ENCODE assay signal across 16 cellular contexts in genomic region chr3:26236511-26236910, GRCh38.
"Had no signal": no experiment of that assay in that cellular context is flagged by ENCODE, and none has a peak within 500 bp of the region (broad histone marks: within the 10 kb centered on the region; RNA-seq: fewer than 3 reads in every experiment).

No MANE protein-coding gene starts in this region.

- ATAC-seq: gastroesophageal sphincter; left lobe of liver; natural killer cell; stimulated activated naive B cell treated with anti-CD40 and anti-IgM and Interleukin-4, amounts not matched to agents 10 μg/mL and 1 μg/mL and 100 μg/mL, for 72 hours; WTC11 had no signal

- H3K27ac ChIP-seq: cardiac muscle cell, gastroesophageal sphincter, neutrophil, parathyroid adenoma had no signal

- H3K27ac Mint-ChIP-seq: activated CD4-positive, alpha-beta memory T cell treated with anti-CD3 and anti-CD28 coated beads for 36 hours; activated naive CD8-positive, alpha-beta T cell treated with anti-CD3 and anti-CD28 coated beads for 36 hours; activated T-helper 1 cell treated with anti-CD3 and anti-CD28 coated beads, Interleukin-12 subunit alpha, Interleukin-12 subunit beta, Interleukin-2, Interleukin-4 antibody, amounts not matched to agents 30 ng/mL and 10 ng/mL and 1 ng/mL, durations not matched to agents 14 hours and 24 hours and 36 hours; natural killer cell; stimulated activated naive B cell treated with anti-CD40 and anti-IgM and Interleukin-4, amounts not matched to agents 10 μg/mL and 1 μg/mL and 100 μg/mL, for 72 hours; WTC11 had no signal

- H3K36me3 Mint-ChIP-seq: activated CD4-positive, alpha-beta memory T cell treated with anti-CD3 and anti-CD28 coated beads for 36 hours; activated naive CD8-positive, alpha-beta T cell treated with anti-CD3 and anti-CD28 coated beads for 36 hours; natural killer cell; WTC11 had no signal

- H3K36me3 ChIP-seq: cardiac muscle cell, gastroesophageal sphincter, neutrophil had no signal

- H3K4me1 ChIP-seq: parathyroid adenoma had no signal

- H3K27me3 Mint-ChIP-seq: activated CD4-positive, alpha-beta memory T cell treated with anti-CD3 and anti-CD28 coated beads for 36 hours; activated naive CD8-positive, alpha-beta T cell treated with anti-CD3 and anti-CD28 coated beads for 36 hours; stimulated activated naive B cell treated with anti-CD40 and anti-IgM and Interleukin-4, amounts not matched to agents 10 μg/mL and 1 μg/mL and 100 μg/mL, for 72 hours had no signal

- H3K9me3 ChIP-seq: gastroesophageal sphincter, neutrophil had no signal

- DNase-seq: activated CD4-positive, alpha-beta memory T cell treated with anti-CD3 and anti-CD28 coated beads for 36 hours; activated CD4-positive, alpha-beta T cell treated with anti-CD3 and anti-CD28 coated beads for 4 hours; activated naive CD8-positive, alpha-beta T cell treated with anti-CD3 and anti-CD28 coated beads for 36 hours; activated T-cell treated with anti-CD3 and anti-CD28 coated beads for 4 hours; amniotic stem cell; hippocampal formation; mesendoderm; natural killer cell; stimulated activated naive B cell treated with anti-CD40 and anti-IgM and Interleukin-4, amounts not matched to agents 10 μg/mL and 1 μg/mL and 100 μg/mL, for 72 hours had no signal

- H3K27me3 ChIP-seq: cardiac muscle cell, gastroesophageal sphincter, neutrophil had no signal

- H3K4me3 ChIP-seq: cardiac muscle cell, gastroesophageal sphincter had no signal

- H3K4me1 Mint-ChIP-seq: activated naive CD8-positive, alpha-beta T cell treated with anti-CD3 and anti-CD28 coated beads for 36 hours; natural killer cell; stimulated activated naive B cell treated with anti-CD40 and anti-IgM and Interleukin-4, amounts not matched to agents 10 μg/mL and 1 μg/mL and 100 μg/mL, for 72 hours had no signal

- H3K9me3 Mint-ChIP-seq: activated T-helper 1 cell treated with anti-CD3 and anti-CD28 coated beads, Interleukin-12 subunit alpha, Interleukin-12 subunit beta, Interleukin-2, Interleukin-4 antibody, amounts not matched to agents 30 ng/mL and 10 ng/mL and 1 ng/mL, durations not matched to agents 14 hours and 24 hours and 36 hours had no signal

- H3K4me3 Mint-ChIP-seq: activated CD4-positive, alpha-beta memory T cell treated with anti-CD3 and anti-CD28 coated beads for 36 hours; activated naive CD8-positive, alpha-beta T cell treated with anti-CD3 and anti-CD28 coated beads for 36 hours; activated T-helper 1 cell treated with anti-CD3 and anti-CD28 coated beads, Interleukin-12 subunit alpha, Interleukin-12 subunit beta, Interleukin-2, Interleukin-4 antibody, amounts not matched to agents 30 ng/mL and 10 ng/mL and 1 ng/mL, durations not matched to agents 14 hours and 24 hours and 36 hours; natural killer cell; stimulated activated naive B cell treated with anti-CD40 and anti-IgM and Interleukin-4, amounts not matched to agents 10 μg/mL and 1 μg/mL and 100 μg/mL, for 72 hours; WTC11 had no signal
